In genomic region chr3:105253225-105253624, GRCh38 we compare ENCODE assay signal across 19 cellular contexts.
DNase-seq lines count a peak whose midpoint lies in the region; TF ChIP-seq lines count a peak whose summit lies in the region.
"Had no signal": no experiment of that assay in that cellular context is flagged by ENCODE, and none has a peak within 500 bp of the region (broad histone marks: within the 10 kb centered on the region; RNA-seq: fewer than 3 reads in every experiment).

No MANE protein-coding gene starts in this region.

- H3K4me3 ChIP-seq in HUES64 (ENCODE audit: low read length) (no peak overlapping the region), parathyroid adenoma (ENCODE audit: low read depth, low read length) (no peak overlapping the region)
- H3K4me3 ChIP-seq: gastroesophageal sphincter, GM12878, ovary had no signal

- no peak for TF ChIP-seq CTCF in parathyroid adenoma (IDR thresholded peaks at IDR 0.05)
- no peak for TF ChIP-seq CTCF in RWPE1 (conservative IDR thresholded peaks at IDR 0.05; ENCODE audit: low read depth)

- H3K9ac ChIP-seq in HUES64 (ENCODE audit: low read depth, low read length) (no peak overlapping the region), parathyroid adenoma (no peak overlapping the region)

- no peak overlapping the region for H3K4me2 ChIP-seq in parathyroid adenoma (ENCODE audit: low read length)

- H3K4me1 ChIP-seq in HUES64 (ENCODE audit: insufficient read depth, low read length), result peaks cover 20% of the 10 kb centered on the region; the same call in 1 of the 2 replicates
- peaks cover 9% of the 10 kb centered on the region for H3K4me1 ChIP-seq in parathyroid adenoma
- H3K4me1 ChIP-seq: gastroesophageal sphincter had no signal

- H3K27me3 ChIP-seq in HUES64 (ENCODE audit: insufficient read depth, low read length) (no peaks in the 10 kb centered on the region), parathyroid adenoma (ENCODE audit: control insufficient read depth, insufficient read depth, low read length) (no peaks in the 10 kb centered on the region)
- H3K27me3 ChIP-seq: gastroesophageal sphincter, ovary had no signal

- POLR2A ChIA-PET in RWPE1 (lab: Yijun Ruan, JAX; ENCODE audit: low non-redundant PET), result no interaction called here

- H3K9me3 ChIP-seq in HUES64 (ENCODE audit: insufficient read depth, low read depth, low read length), result peaks cover 12% of the 10 kb centered on the region; the same call in 1 of the 2 replicates
- H3K9me3 ChIP-seq in parathyroid adenoma (ENCODE audit: control insufficient read depth, low read length), result no peaks in the 10 kb centered on the region
- H3K9me3 ChIP-seq: ovary had no signal

- H3K36me3 ChIP-seq in HUES64 (ENCODE audit: insufficient read depth, low read length) (no peaks in the 10 kb centered on the region), parathyroid adenoma (ENCODE audit: control insufficient read depth, insufficient read depth, low read length) (no peaks in the 10 kb centered on the region)
- H3K36me3 ChIP-seq: gastroesophageal sphincter, ovary had no signal

- CTCF ChIA-PET in RWPE1 (lab: Yijun Ruan, JAX), result no interaction called here

- 90% methylated on average over 3 of the region's 3 CpGs for WGBS in HUES64

- H3K79me2 ChIP-seq in parathyroid adenoma, result no peaks in the 10 kb centered on the region

- DNase-seq in NCI-H2081 (lab: John Stamatoyannopoulos, UW) (peak; percentile 73 to 97), astrocyte of the hippocampus (ENCODE audit: low read depth, low spot score) (peak; percentile 79), iPS-NIHi7 (ENCODE audit: extremely low spot score) (no peak), retina (no peak), RWPE1 (ENCODE audit: low spot score) (no peak)
- DNase-seq: activated CD4-positive, CD25-positive, alpha-beta regulatory T cell treated with anti-CD3 and anti-CD28 coated beads, Interleukin-2, amount 50 U/mL, for 72 hours; activated CD8-positive, alpha-beta memory T cell treated with anti-CD3 and anti-CD28 coated beads, Interleukin-2, amount 50 U/mL, for 4 hours; activated naive CD4-positive, alpha-beta T cell; C1 segment of cervical spinal cord; EL; immature natural killer cell; NCI-H526 treated with DMSO at 0.1 percent for 48 hours; ovary; stimulated activated CD4-positive, alpha-beta T cell treated with anti-CD3 and anti-CD28 coated beads, Interleukin-12 subunit alpha, Interleukin-12 subunit beta, amount 100 ng/mL, for 4 hours had no signal

- H2AFZ ChIP-seq in parathyroid adenoma, result peak overlapping the region; percentile 46

- H3K27ac ChIP-seq in HUES64 (ENCODE audit: low read depth, low read length) (peak overlapping the region; percentile 63; the same call in 1 of the 2 replicates), parathyroid adenoma (no peak overlapping the region), RWPE1 (no peak overlapping the region)
- H3K27ac ChIP-seq: gastroesophageal sphincter, HL-60, ovary had no signal

Comparison
In these comparisons a context has a peak if more than half of its experiments do, and no peak if none do; other contexts are left out.
1. DNase-seq: peak in NCI-H2081 (2 of 2) and astrocyte of the hippocampus (single experiment); none in iPS-NIHi7 (single experiment), retina (single experiment) and RWPE1 (single experiment).